In the genomic region with DNA sequence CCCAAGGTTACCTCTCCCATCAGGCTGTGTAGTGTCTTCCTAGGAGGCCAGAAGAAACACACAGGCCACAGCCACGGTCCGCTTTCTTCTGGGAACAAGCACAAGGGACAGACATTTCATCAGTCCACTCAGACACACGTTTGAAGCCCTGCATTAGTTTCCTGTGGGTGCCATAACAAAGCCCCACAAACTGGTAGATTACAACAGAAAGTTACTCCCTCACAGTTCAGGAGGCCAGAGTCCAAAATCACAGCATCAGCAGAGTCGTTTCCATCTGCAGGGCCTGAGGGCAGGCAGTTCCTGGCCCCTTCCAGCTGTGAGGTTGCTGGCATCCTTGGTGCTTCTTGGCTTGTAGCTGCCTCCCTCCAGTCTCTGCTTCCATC, we compare ENCODE assay signal across 16 cellular contexts. TPM values are rescaled to one million over a fixed set of nuclear protein-coding genes. Genes with fewer than 3 reads are reported as not detected.
DNase-seq lines count a peak whose midpoint lies in the region; ATAC-seq and TF ChIP-seq lines count a peak whose summit lies in the region.
"Had no signal": no experiment of that assay in that cellular context is flagged by ENCODE, and none has a peak within 500 bp of the region (broad histone marks: within the 10 kb centered on the region; RNA-seq: fewer than 3 reads in every experiment).

No MANE protein-coding gene starts in this region.

- in situ Hi-C loops in ACHN (cut with HindIII; ENCODE audit: low pct_ligation_motif_present, low pct_unique_long_range_greater_than_20kb, low sequenced_read_pairs): no loop called here

- ATAC-seq in GM18868 (IDR thresholded peaks at IDR 0.05; ENCODE audit: unreplicated experiment) (peak; percentile 23), GM19468 (IDR thresholded peaks at IDR 0.05; ENCODE audit: extremely low read depth, unreplicated experiment) (peak; percentile 15), HG03064 (IDR thresholded peaks at IDR 0.05; ENCODE audit: low read depth, unreplicated experiment) (peak; percentile 40)

- H3K27me3 Mint-ChIP-seq in activated T-helper 1 cell treated with anti-CD3 and anti-CD28 coated beads, Interleukin-12 subunit alpha, Interleukin-12 subunit beta, Interleukin-2, Interleukin-4 antibody, amounts not matched to agents 30 ng/mL and 10 ng/mL and 1 ng/mL, durations not matched to agents 14 hours and 24 hours and 36 hours (ENCODE audit: insufficient read depth): peaks cover 8% of the 10 kb centered on the region
- H3K27me3 Mint-ChIP-seq in Caco-2 (ENCODE audit: insufficient read depth, unreplicated experiment): no peaks in the 10 kb centered on the region

- H3K4me3 ChIP-seq in Caco-2 (ENCODE audit: low read depth, low read length): no peak overlapping the region
- H3K4me3 ChIP-seq: lung, thoracic aorta had no signal

- BruUV-seq in Caco-2 (replicated peaks; lab: Mats Ljungman, UMichigan): no TSS peak

- H3K36me3 ChIP-seq in Caco-2 (ENCODE audit: control insufficient read depth, insufficient read depth, low read length): no peaks in the 10 kb centered on the region
- H3K36me3 ChIP-seq: thoracic aorta had no signal

- TF ChIP-seq CTCF in Caco-2 (IDR thresholded peaks at IDR 0.05; ENCODE audit: insufficient read depth in 1 of 2, low read depth in 1 of 2, low read length in 1 of 2, severe bottlenecking in 1 of 2, unreplicated experiment in 1 of 2): no peak

- H3K4me1 Mint-ChIP-seq in activated T-helper 1 cell treated with anti-CD3 and anti-CD28 coated beads, Interleukin-12 subunit alpha, Interleukin-12 subunit beta, Interleukin-2, Interleukin-4 antibody, amounts not matched to agents 30 ng/mL and 10 ng/mL and 1 ng/mL, durations not matched to agents 14 hours and 24 hours and 36 hours (ENCODE audit: low read depth): peaks cover 12% of the 10 kb centered on the region
- H3K4me1 Mint-ChIP-seq in Caco-2 (ENCODE audit: low read depth, unreplicated experiment): no peaks in the 10 kb centered on the region

- no peaks in the 10 kb centered on the region for H3K27me3 ChIP-seq in Caco-2 (replicated peaks; ENCODE audit: control insufficient read depth, insufficient read depth, low read length)

- no peak for DNase-seq in activated T-helper 1 cell treated with anti-CD3 and anti-CD28 coated beads, Interleukin-12 subunit alpha, Interleukin-12 subunit beta, Interleukin-2, Interleukin-4 antibody, amounts not matched to agents 30 ng/mL and 10 ng/mL and 1 ng/mL, durations not matched to agents 14 hours and 24 hours and 36 hours (ENCODE audit: low spot score)
- DNase-seq in ACHN (no peak), Caco-2 (no peak)
- DNase-seq in stimulated activated CD4-positive, alpha-beta T cell treated with anti-CD3 and anti-CD28 coated beads, Interleukin-12 subunit alpha, Interleukin-12 subunit beta, amount 100 ng/mL, for 4 hours: no peak
- no peak for DNase-seq in activated effector memory CD4-positive, alpha-beta T cell treated with Interleukin-2 at 50 U/mL for 16 hours
- DNase-seq: activated CD4-positive, alpha-beta T cell treated with anti-CD3 and anti-CD28 coated beads for 1 hour; amniotic stem cell; effector CD8-positive, alpha-beta T cell; MV-4-11; NCI-H526 treated with DMSO at 0.1 percent for 48 hours had no signal

- no peaks in the 10 kb centered on the region for H3K36me3 Mint-ChIP-seq in activated T-helper 1 cell treated with anti-CD3 and anti-CD28 coated beads, Interleukin-12 subunit alpha, Interleukin-12 subunit beta, Interleukin-2, Interleukin-4 antibody, amounts not matched to agents 30 ng/mL and 10 ng/mL and 1 ng/mL, durations not matched to agents 14 hours and 24 hours and 36 hours (ENCODE audit: low read depth)
- peaks cover 6% of the 10 kb centered on the region for H3K36me3 Mint-ChIP-seq in Caco-2 (ENCODE audit: insufficient read depth, unreplicated experiment)

- POLR2A ChIA-PET in Caco-2 (lab: Charles Lee): no interaction called here

- no peaks in the 10 kb centered on the region for H3K9me3 ChIP-seq in Caco-2

- no peaks in the 10 kb centered on the region for H3K4me1 ChIP-seq in Caco-2

- no peak overlapping the region for H3K4me3 Mint-ChIP-seq in activated T-helper 1 cell treated with anti-CD3 and anti-CD28 coated beads, Interleukin-12 subunit alpha, Interleukin-12 subunit beta, Interleukin-2, Interleukin-4 antibody, amounts not matched to agents 30 ng/mL and 10 ng/mL and 1 ng/mL, durations not matched to agents 14 hours and 24 hours and 36 hours
- no peak overlapping the region for H3K4me3 Mint-ChIP-seq in Caco-2 (ENCODE audit: unreplicated experiment)

- intact Hi-C loops in activated T-helper 1 cell treated with anti-CD3 and anti-CD28 coated beads, Interleukin-12 subunit alpha, Interleukin-12 subunit beta, Interleukin-2, Interleukin-4 antibody, amounts not matched to agents 30 ng/mL and 10 ng/mL and 1 ng/mL, durations not matched to agents 14 hours and 24 hours and 36 hours (cut with micrococcal nuclease): no loop called here
- intact Hi-C loops in Caco-2 (cut with micrococcal nuclease; ENCODE audit: unreplicated experiment): no loop called here

- peaks cover 19% of the 10 kb centered on the region for H3K9me3 Mint-ChIP-seq in activated T-helper 1 cell treated with anti-CD3 and anti-CD28 coated beads, Interleukin-12 subunit alpha, Interleukin-12 subunit beta, Interleukin-2, Interleukin-4 antibody, amounts not matched to agents 30 ng/mL and 10 ng/mL and 1 ng/mL, durations not matched to agents 14 hours and 24 hours and 36 hours
- no peaks in the 10 kb centered on the region for H3K9me3 Mint-ChIP-seq in Caco-2 (ENCODE audit: unreplicated experiment)

- H3K27ac Mint-ChIP-seq in activated T-helper 1 cell treated with anti-CD3 and anti-CD28 coated beads, Interleukin-12 subunit alpha, Interleukin-12 subunit beta, Interleukin-2, Interleukin-4 antibody, amounts not matched to agents 30 ng/mL and 10 ng/mL and 1 ng/mL, durations not matched to agents 14 hours and 24 hours and 36 hours: peak overlapping the region; percentile 33
- no peak overlapping the region for H3K27ac Mint-ChIP-seq in Caco-2 (ENCODE audit: unreplicated experiment)

- CTCF ChIA-PET in Caco-2 (lab: Charles Lee): no interaction called here

RNA-seq across cellular contexts. Expression of a gene that starts 8.8 kb away (rescaled TPM):
- not detected in 2 replicates for total RNA-seq in activated T-helper 1 cell treated with anti-CD3 and anti-CD28 coated beads, Interleukin-12 subunit alpha, Interleukin-12 subunit beta, Interleukin-2, Interleukin-4 antibody, amounts not matched to agents 30 ng/mL and 10 ng/mL and 1 ng/mL, durations not matched to agents 14 hours and 24 hours and 36 hours
- total RNA-seq in Caco-2 (2022): not detected in 2 replicates
- total RNA-seq: lung, pulmonary artery endothelial cell, thoracic aorta had no signal

RNA-seq across cellular contexts. Expression of a gene that starts 32.9 kb away (rescaled TPM):
- total RNA-seq in activated T-helper 1 cell treated with anti-CD3 and anti-CD28 coated beads, Interleukin-12 subunit alpha, Interleukin-12 subunit beta, Interleukin-2, Interleukin-4 antibody, amounts not matched to agents 30 ng/mL and 10 ng/mL and 1 ng/mL, durations not matched to agents 14 hours and 24 hours and 36 hours: not detected in 2 replicates
- total RNA-seq in Caco-2 (2022): 60.9 and 61.5 TPM in 2 replicates

Comparison
In these comparisons a context has a peak if more than half of its experiments do, and no peak if none do; other contexts are left out.
1. RNA of a gene that starts 32.9 kb away (total RNA-seq): 60.9 to 61.5 TPM in Caco-2; not detected in activated T-helper 1 cell treated with anti-CD3 and anti-CD28 coated beads, Interleukin-12 subunit alpha, Interleukin-12 subunit beta, Interleukin-2, Interleukin-4 antibody, amounts not matched to agents 30 ng/mL and 10 ng/mL and 1 ng/mL, durations not matched to agents 14 hours and 24 hours and 36 hours; every median in the first group is over 10 times any median in the second.
2. Peak in every context shown above with its lines, with median percentiles within 50 percentile points of each other: ATAC-seq.